Comparison of ENCODE assay signal across 24 cellular contexts in the genomic region with DNA sequence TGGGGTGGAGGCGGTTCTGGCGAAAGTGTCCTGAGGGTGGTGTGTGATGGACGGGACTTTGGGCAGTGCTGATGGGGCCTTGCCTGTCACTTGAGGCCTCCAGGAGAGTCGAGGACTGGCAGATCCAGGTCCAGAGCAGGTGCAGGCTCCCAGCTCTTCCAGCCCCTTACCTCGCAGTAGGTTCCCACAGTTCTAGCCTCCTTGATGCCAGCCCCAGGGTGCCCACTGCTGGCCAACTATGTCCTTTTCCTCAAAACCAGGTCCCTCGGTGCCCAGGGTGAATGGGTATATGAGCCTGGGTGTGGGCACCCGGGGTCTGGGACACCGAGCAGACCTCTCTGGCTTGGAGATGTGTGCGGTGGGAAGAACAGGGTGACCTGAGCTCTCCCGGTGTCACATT. TPM values are rescaled to one million over a fixed set of nuclear protein-coding genes. Genes with fewer than 3 reads are reported as not detected.
DNase-seq lines count a peak whose midpoint lies in the region; ATAC-seq and TF ChIP-seq lines count a peak whose summit lies in the region.
"Had no signal": no experiment of that assay in that cellular context is flagged by ENCODE, and none has a peak within 500 bp of the region (broad histone marks: within the 10 kb centered on the region; RNA-seq: fewer than 3 reads in every experiment).

No MANE protein-coding gene starts in this region.

- peak overlapping the region; percentile 47 for H2AK5ac ChIP-seq in neuronal stem cell (ENCODE audit: low read depth, low read length)

- H4K91ac ChIP-seq in neuronal stem cell (ENCODE audit: low read depth, low read length, poor library complexity): no peak overlapping the region

- H3K9me3 ChIP-seq in neuronal stem cell (replicated peaks in 1 of 2; ENCODE audit: control insufficient read depth in 2 of 2, insufficient read depth in 1 of 2, low read depth in 1 of 2, low read length in 2 of 2): peaks cover 3% of the 10 kb centered on the region in 2 donors
- H3K9me3 ChIP-seq: esophagus muscularis mucosa, right atrium auricular region, upper lobe of right lung had no signal

- peaks cover 0 to 6% of the 10 kb centered on the region in 2 donors for H3K4me1 ChIP-seq in neuronal stem cell (ENCODE audit: control insufficient read depth in 2 of 2, insufficient read depth in 1 of 2, low read depth in 1 of 2, low read length in 2 of 2)

- H2BK5ac ChIP-seq in neuronal stem cell (ENCODE audit: low read length): no peak overlapping the region

- peak; percentile 7 for TF ChIP-seq CTCF in CD14-positive monocyte (IDR thresholded peaks at IDR 0.05)
- no peak for TF ChIP-seq CTCF in RWPE1 (conservative IDR thresholded peaks at IDR 0.05; ENCODE audit: low read depth)
- peak; percentile 10 for TF ChIP-seq CTCF in choroid plexus epithelial cell (conservative IDR thresholded peaks at IDR 0.05; ENCODE audit: low read depth, low read length)
- no peak for TF ChIP-seq CTCF in type B pancreatic cell (conservative IDR thresholded peaks at IDR 0.05)

- no CpG with 5 or more reads among the region's 10 CpGs for WGBS in neuronal stem cell (ENCODE audit: extremely low coverage in 2 of 2, insufficient read length in 2 of 2, insufficient replicate concordance in 1 of 2), 2 donors

- no peak overlapping the region for H4K8ac ChIP-seq in neuronal stem cell (ENCODE audit: low read depth, low read length)

- H3K4me1 Mint-ChIP-seq in CD14-positive monocyte (peaks cover 12% of the 10 kb centered on the region), type B pancreatic cell (ENCODE audit: unreplicated experiment) (peaks cover 17% of the 10 kb centered on the region)
- H3K4me1 Mint-ChIP-seq in stimulated activated effector memory CD8-positive, alpha-beta T cell treated with anti-CD3 and anti-CD28 coated beads, Interleukin-12 subunit alpha, Interleukin-12 subunit beta, amount 100 ng/mL, for 72 hours: no peaks in the 10 kb centered on the region
- H3K4me1 Mint-ChIP-seq: immature natural killer cell had no signal

- H3K4me3 Mint-ChIP-seq in CD14-positive monocyte: no peak overlapping the region
- H3K4me3 Mint-ChIP-seq in stimulated activated effector memory CD8-positive, alpha-beta T cell treated with anti-CD3 and anti-CD28 coated beads, Interleukin-12 subunit alpha, Interleukin-12 subunit beta, amount 100 ng/mL, for 72 hours: no peak overlapping the region
- H3K4me3 Mint-ChIP-seq in type B pancreatic cell: no peak overlapping the region
- H3K4me3 Mint-ChIP-seq: immature natural killer cell had no signal

- no peak overlapping the region for H3K9ac ChIP-seq in neuronal stem cell (ENCODE audit: low read depth, low read length, poor library complexity)

- H3K23ac ChIP-seq in neuronal stem cell (ENCODE audit: low read depth, low read length, poor library complexity): peak overlapping the region; percentile 16

- peaks cover 0 to 3% (median 2%) of the 10 kb centered on the region in 3 donors for H3K27me3 Mint-ChIP-seq in CD14-positive monocyte (ENCODE audit: low read depth in 3 of 3)
- peaks cover 3% of the 10 kb centered on the region for H3K27me3 Mint-ChIP-seq in type B pancreatic cell

- H3K14ac ChIP-seq in neuronal stem cell (ENCODE audit: low read length): no peak overlapping the region

- no peak overlapping the region for H2AFZ ChIP-seq in neuronal stem cell (ENCODE audit: low read length)

- no peak for ATAC-seq in stimulated activated effector memory CD8-positive, alpha-beta T cell treated with anti-CD3 and anti-CD28 coated beads, Interleukin-12 subunit alpha, Interleukin-12 subunit beta, amount 100 ng/mL, for 72 hours
- ATAC-seq: left ventricle myocardium superior, upper lobe of right lung had no signal

- H3K27ac ChIP-seq in RWPE1 (peak overlapping the region; percentile 23; the same call in 1 of the 2 replicates), neuronal stem cell (replicated peaks; ENCODE audit: low read length) (no peak overlapping the region)
- H3K27ac ChIP-seq: C4-2B, coronary artery, right atrium auricular region, upper lobe of right lung, VCaP had no signal

- POLR2A ChIA-PET in RWPE1 (lab: Yijun Ruan, JAX; ENCODE audit: low non-redundant PET): no interaction called here

- H3K4ac ChIP-seq in neuronal stem cell (ENCODE audit: low read length): no peak overlapping the region

- H3K9me3 Mint-ChIP-seq in CD14-positive monocyte (peaks cover 0 to 8% (median 3%) of the 10 kb centered on the region in 7 donors), type B pancreatic cell (no peaks in the 10 kb centered on the region)
- no peaks in the 10 kb centered on the region for H3K9me3 Mint-ChIP-seq in stimulated activated effector memory CD8-positive, alpha-beta T cell treated with anti-CD3 and anti-CD28 coated beads, Interleukin-12 subunit alpha, Interleukin-12 subunit beta, amount 100 ng/mL, for 72 hours
- H3K9me3 Mint-ChIP-seq: immature natural killer cell had no signal

- peak overlapping the region in 2 of 7 donors; percentile 7 to 13 for H3K27ac Mint-ChIP-seq in CD14-positive monocyte
- H3K27ac Mint-ChIP-seq in stimulated activated effector memory CD8-positive, alpha-beta T cell treated with anti-CD3 and anti-CD28 coated beads, Interleukin-12 subunit alpha, Interleukin-12 subunit beta, amount 100 ng/mL, for 72 hours: no peak overlapping the region
- H3K27ac Mint-ChIP-seq in type B pancreatic cell: no peak overlapping the region
- H3K27ac Mint-ChIP-seq: immature natural killer cell had no signal

- no peak overlapping the region for H2BK15ac ChIP-seq in neuronal stem cell (ENCODE audit: low read length)

- H2BK12ac ChIP-seq in neuronal stem cell (ENCODE audit: low read length): no peak overlapping the region

- H3K4me3 ChIP-seq in choroid plexus epithelial cell (ENCODE audit: low read depth, low read length) (no peak overlapping the region), neuronal stem cell (ENCODE audit: low read length in 2 of 2) (no peak overlapping the region)
- H3K4me3 ChIP-seq: coronary artery, esophagus muscularis mucosa, right atrium auricular region, upper lobe of right lung had no signal

- no peaks in the 10 kb centered on the region for H3K79me1 ChIP-seq in neuronal stem cell (ENCODE audit: low read depth, low read length)

- H3K4me2 ChIP-seq in neuronal stem cell (ENCODE audit: insufficient read depth, low read length, poor library complexity, severe bottlenecking): no peak overlapping the region

- H3K36me3 Mint-ChIP-seq in CD14-positive monocyte (peaks cover 62 to 95% of the 10 kb centered on the region in 2 donors), type B pancreatic cell (peaks cover 10% of the 10 kb centered on the region)
- no peaks in the 10 kb centered on the region for H3K36me3 Mint-ChIP-seq in stimulated activated effector memory CD8-positive, alpha-beta T cell treated with anti-CD3 and anti-CD28 coated beads, Interleukin-12 subunit alpha, Interleukin-12 subunit beta, amount 100 ng/mL, for 72 hours
- H3K36me3 Mint-ChIP-seq: immature natural killer cell had no signal

- CTCF ChIA-PET in RWPE1 (lab: Yijun Ruan, JAX): interaction anchor here (0.6 to 1.0 kb wide), 2 partner anchors 137 to 205 kb away, joined by 4 to 6 read pairs; no protein-coding TSS in a partner anchor

- DNase-seq in CD14-positive monocyte (ENCODE audit: low spot score) (no peak), RWPE1 (ENCODE audit: low spot score) (no peak), choroid plexus epithelial cell (ENCODE audit: low read depth) (no peak), neuronal stem cell (ENCODE audit: low spot score) (no peak), NCI-H1105 (lab: John Stamatoyannopoulos, UW) (no peak), type B pancreatic cell (ENCODE audit: extremely low spot score, unreplicated experiment) (no peak), pons (ENCODE audit: low spot score) (no peak)
- DNase-seq in stimulated activated effector memory CD8-positive, alpha-beta T cell treated with anti-CD3 and anti-CD28 coated beads, Interleukin-12 subunit alpha, Interleukin-12 subunit beta, amount 100 ng/mL, for 72 hours (ENCODE audit: low spot score in 2 of 2): no peak
- DNase-seq: activated CD4-positive, alpha-beta T cell treated with anti-CD3 and anti-CD28 coated beads, Interleukin-2, amount 50 U/mL, for 1 hour; activated naive CD4-positive, alpha-beta T cell treated with Interleukin-2 at 50 U/mL for 16 hours; hippocampal formation; immature natural killer cell; KG1; left ventricle myocardium superior; NCI-H1436; NCI-H748 treated with DMSO at 0.1 percent for 48 hours; occipital lobe; stimulated activated CD4-positive, alpha-beta T cell treated with anti-CD3 and anti-CD28 coated beads, Interleukin-4, amount 100 ng/mL, for 1 hour; upper lobe of right lung had no signal

- peaks cover 0 to 4% (median 0%) of the 10 kb centered on the region in 3 experiments for H3K27me3 ChIP-seq in neuronal stem cell (ENCODE audit: control insufficient read depth in 3 of 3, insufficient read depth in 3 of 3, low read depth in 1 of 3, low read length in 3 of 3)
- H3K27me3 ChIP-seq: esophagus muscularis mucosa, right atrium auricular region, upper lobe of right lung had no signal

- no peak overlapping the region for H3K18ac ChIP-seq in neuronal stem cell (ENCODE audit: low read length)

- intact Hi-C loops in CD14-positive monocyte (cut with micrococcal nuclease): no loop called here

- peaks cover 5 to 27% of the 10 kb centered on the region in 2 donors for H3K36me3 ChIP-seq in neuronal stem cell (replicated peaks in 1 of 2; ENCODE audit: control insufficient read depth in 2 of 2, insufficient read depth in 2 of 2, low read length in 2 of 2)

- H2BK120ac ChIP-seq in neuronal stem cell (ENCODE audit: low read depth, low read length): peak overlapping the region; percentile 55

RNA-seq across cellular contexts. Expression of gene FAM20C, which starts 8.3 kb away (rescaled TPM):
- polyA plus RNA-seq in CD14-positive monocyte: 1 to 10 TPM; 1.2 to 1.5 TPM
- polyA plus RNA-seq in neuronal stem cell (2013, experiment 1 of 2): 7.3 TPM
- 7.3 TPM for polyA plus RNA-seq in neuronal stem cell (2013, experiment 2 of 2)
- 17.4 and 18.1 TPM in 2 replicates for total RNA-seq in type B pancreatic cell (ENCODE audit: low replicate concordance)
- polyA plus RNA-seq: immature natural killer cell had no signal

Comparison
In these comparisons a context has a peak if more than half of its experiments do, and no peak if none do; other contexts are left out.
1. CTCF ChIP-seq: peak in CD14-positive monocyte (single experiment) and choroid plexus epithelial cell (single experiment); none in RWPE1 (single experiment) and type B pancreatic cell (single experiment).